Comparison of ENCODE assay signal across 9 cellular contexts in the genomic region with DNA sequence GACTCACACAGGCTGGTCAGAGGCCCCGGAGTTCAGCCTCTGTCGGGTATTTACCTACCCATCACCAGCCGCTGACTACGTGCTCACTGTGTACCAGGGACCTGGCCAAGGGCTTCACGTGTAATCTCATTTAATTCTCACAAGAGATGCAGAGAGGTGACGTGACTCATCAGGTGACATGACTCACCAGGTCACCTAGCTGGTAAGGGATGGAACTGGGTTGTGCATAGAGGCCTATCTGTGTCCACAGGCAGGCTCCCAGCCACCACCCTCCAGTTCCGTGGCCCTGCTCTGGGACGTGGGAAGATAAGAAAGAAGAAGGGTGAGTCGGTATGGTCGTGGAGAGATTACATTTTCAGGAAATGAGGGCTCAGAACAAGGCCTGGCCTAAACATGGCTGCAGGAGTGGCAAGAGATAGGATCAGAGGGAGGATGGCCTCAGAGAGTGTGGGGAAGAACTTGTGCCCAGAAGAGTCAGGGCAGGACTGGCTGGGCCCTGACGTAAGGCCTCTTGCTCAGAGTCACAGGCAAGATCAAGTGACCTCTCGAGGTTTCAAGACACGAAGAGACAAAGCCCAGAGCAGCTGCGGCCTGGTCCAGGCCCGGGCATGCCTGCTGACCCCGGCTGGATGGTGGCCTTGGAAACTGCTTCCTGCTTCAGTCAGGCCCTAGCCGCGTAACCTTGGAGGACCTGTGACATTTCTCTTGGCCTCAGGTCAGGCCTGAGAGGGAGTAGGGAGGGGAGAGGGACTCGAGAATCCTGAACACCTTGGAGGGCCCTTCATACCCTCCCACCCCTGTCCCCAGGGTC. TPM values are rescaled to one million over a fixed set of nuclear protein-coding genes. Genes with fewer than 3 reads are reported as not detected.
DNase-seq lines count a peak whose midpoint lies in the region; ATAC-seq lines count a peak whose summit lies in the region.
"Had no signal": no experiment of that assay in that cellular context is flagged by ENCODE, and none has a peak within 500 bp of the region (broad histone marks: within the 10 kb centered on the region; RNA-seq: fewer than 3 reads in every experiment).

No MANE protein-coding gene starts in this region.

- peak; percentile 64 for DNase-seq in ELF-1 (ENCODE audit: low read depth, low spot score)
- peak; percentile 73 for DNase-seq in RPMI7951 (ENCODE audit: low read depth)
- peak; percentile 40 for DNase-seq in dermis blood vessel endothelial cell
- no peak for DNase-seq in NCI-H345 treated with DMSO at 0.1 percent for 48 hours (lab: John Stamatoyannopoulos, UW; ENCODE audit: unreplicated experiment)
- DNase-seq: naive B cell had no signal

- H3K4me1 ChIP-seq in muscle layer of colon (ENCODE audit: insufficient read depth, low read length) = peaks cover 86% of the 10 kb centered on the region

- peak overlapping the region; percentile 85 for H3K27ac ChIP-seq in muscle layer of colon (ENCODE audit: low read depth, low read length)

- ATAC-seq in HG02970 (IDR thresholded peaks at IDR 0.05; ENCODE audit: low FRiP score, unreplicated experiment) = no peak
- no peak for ATAC-seq in GM21619 (IDR thresholded peaks at IDR 0.05; ENCODE audit: unreplicated experiment)
- no peak for ATAC-seq in HG02938 (IDR thresholded peaks at IDR 0.05; ENCODE audit: unreplicated experiment)

- no peaks in the 10 kb centered on the region for H3K27me3 ChIP-seq in muscle layer of colon (ENCODE audit: control insufficient read depth in 1 of 2, insufficient read depth in 2 of 2, low read length in 2 of 2)

- no peak overlapping the region for H3K4me3 ChIP-seq in muscle layer of colon (ENCODE audit: low read depth in 1 of 2, low read length in 2 of 2)

- no peaks in the 10 kb centered on the region for H3K9me3 ChIP-seq in muscle layer of colon (ENCODE audit: low read length)

- H3K36me3 ChIP-seq in muscle layer of colon (ENCODE audit: insufficient read depth, low read length) = peaks cover 19% of the 10 kb centered on the region

- no peak overlapping the region for H3K9ac ChIP-seq in muscle layer of colon (ENCODE audit: low read length)

RNA-seq across cellular contexts. Expression of a gene that starts 52.7 kb away (rescaled TPM):
- total RNA-seq in RPMI7951 (2014; rRNA removed; shearing (Covaris generic)) = 15.1 and 16.3 TPM in 2 replicates
- 45.9 and 110 TPM in 2 replicates for total RNA-seq in dermis blood vessel endothelial cell
